In the genomic region with DNA sequence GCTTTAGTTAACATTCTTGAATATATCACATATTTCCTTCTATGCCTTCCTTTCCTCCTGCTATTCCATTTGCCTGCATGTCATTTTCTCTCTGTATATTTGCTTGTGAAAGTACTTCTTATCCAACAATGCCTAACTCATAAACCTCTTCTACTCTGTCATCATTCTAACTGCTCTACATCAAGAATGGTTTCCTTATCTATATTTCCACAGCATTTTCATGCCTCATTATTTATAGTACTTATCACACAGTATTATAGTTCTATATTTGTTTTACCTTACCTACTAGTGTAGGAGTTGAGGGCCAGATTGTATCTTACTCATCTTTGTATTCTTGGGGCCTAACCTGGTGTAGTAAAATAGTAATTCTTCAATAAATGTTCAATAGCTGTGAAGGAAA, we compare ENCODE assay signal across 17 cellular contexts.
DNase-seq lines count a peak whose midpoint lies in the region; ATAC-seq and TF ChIP-seq lines count a peak whose summit lies in the region.
"Had no signal": no experiment of that assay in that cellular context is flagged by ENCODE, and none has a peak within 500 bp of the region (broad histone marks: within the 10 kb centered on the region; RNA-seq: fewer than 3 reads in every experiment).

No MANE protein-coding gene starts in this region.

- H3K27ac ChIP-seq in right atrium auricular region = no peak overlapping the region
- H3K27ac ChIP-seq: GM23248 had no signal

- no peak overlapping the region for H3K4me3 ChIP-seq in right atrium auricular region
- H3K4me3 ChIP-seq: GM23248 had no signal

- no peaks in the 10 kb centered on the region for H3K4me1 ChIP-seq in right atrium auricular region

- no peaks in the 10 kb centered on the region for H3K9me3 ChIP-seq in right atrium auricular region

- intact Hi-C loops in left ventricle myocardium superior (cut with micrococcal nuclease) = no loop called here

- H3K27me3 ChIP-seq in right atrium auricular region = no peaks in the 10 kb centered on the region

- no peak for TF ChIP-seq CTCF in right atrium auricular region (IDR thresholded peaks at IDR 0.05)

- no peaks in the 10 kb centered on the region for H3K36me3 ChIP-seq in right atrium auricular region

- ATAC-seq in left ventricle myocardium superior = peak; percentile 57
- ATAC-seq in GM21786 (IDR thresholded peaks at IDR 0.05; ENCODE audit: unreplicated experiment) = no peak
- ATAC-seq: HCT116 had no signal

- no peak for DNase-seq in left ventricle myocardium superior
- no peak for DNase-seq in right atrium auricular region (ENCODE audit: low spot score)
- peak; percentile 23 for DNase-seq in OCI-M1 (lab: John Stamatoyannopoulos, UW)
- DNase-seq in amniotic epithelial cell (ENCODE audit: low read depth) = peak; percentile 30
- DNase-seq in putamen (ENCODE audit: low spot score) = no peak
- DNase-seq: C1 segment of cervical spinal cord; Calu3; CD4-positive, alpha-beta memory T cell; COR-L47; DMS53; DMS79 treated with DMSO at 0.1 percent for 48 hours; GF-D8; GM23248; H9; HFFc6 had no signal

Comparison
In these comparisons a context has a peak if more than half of its experiments do, and no peak if none do; other contexts are left out.
1. DNase-seq: peak in OCI-M1 (single experiment) and amniotic epithelial cell (single experiment); none in left ventricle myocardium superior (single experiment), right atrium auricular region (single experiment) and putamen (single experiment).